ENCODE assay signal across 14 cellular contexts in genomic region chr17:78790552-78790951, GRCh38. TPM values are rescaled to one million over a fixed set of nuclear protein-coding genes. Genes with fewer than 3 reads are reported as not detected.
DNase-seq lines count a peak whose midpoint lies in the region; ATAC-seq and TF ChIP-seq lines count a peak whose summit lies in the region.
"Had no signal": no experiment of that assay in that cellular context is flagged by ENCODE, and none has a peak within 500 bp of the region (broad histone marks: within the 10 kb centered on the region; RNA-seq: fewer than 3 reads in every experiment).

No MANE protein-coding gene starts in this region.

- TF ChIP-seq CTCF in WERI-Rb-1 (IDR thresholded peaks at IDR 0.05; ENCODE audit: low read depth, low read length), result no peak
- TF ChIP-seq CTCF in gastrocnemius medialis (IDR thresholded peaks at IDR 0.05 in 4 of 5, conservative IDR thresholded peaks at IDR 0.05 in 1 of 5), result no peak

- DNase-seq in GM23248 (no peak), WERI-Rb-1 (no peak), gastrocnemius medialis (no peak), NCI-H1436 (lab: John Stamatoyannopoulos, UW) (no peak), cortex of kidney (lab: John Stamatoyannopoulos, UW) (no peak)
- DNase-seq: activated naive CD8-positive, alpha-beta T cell treated with anti-CD3 and anti-CD28 coated beads, Interleukin-2, amount 10 ng/mL, durations not matched to agents 7 days and 5 days; GF-D8; NCI-H226; PC-9; T-helper 2 cell had no signal

- H3K79me2 ChIP-seq in GM23248 (ENCODE audit: insufficient read depth), result no peaks in the 10 kb centered on the region

- no peak for TF ChIP-seq POLR2A in gastrocnemius medialis (IDR thresholded peaks at IDR 0.05)

- H2AFZ ChIP-seq in GM23248, result no peak overlapping the region
- H2AFZ ChIP-seq: PC-9 had no signal

- no peaks in the 10 kb centered on the region for H3K9me2 ChIP-seq in GM23248 (ENCODE audit: insufficient read depth)

- 81 to 86% methylated on average over 4 of the region's 4 CpGs for WGBS in GM23248 (ENCODE audit: low coverage in 1 of 2, low lambda C conversion rate in 2 of 2, missing lambda C conversion rate in 2 of 2), 2 experiments

- no peaks in the 10 kb centered on the region for H4K20me1 ChIP-seq in GM23248 (ENCODE audit: insufficient read depth)

- intact Hi-C loops in gastrocnemius medialis (cut with DNase I; ENCODE audit: low total_unique reads), result no loop called here

- peak overlapping the region; percentile 61 for H3K4me2 ChIP-seq in GM23248 (ENCODE audit: unreplicated experiment)
- H3K4me2 ChIP-seq: PC-9 had no signal

- peaks cover 25% of the 10 kb centered on the region for H3F3A ChIP-seq in GM23248 (ENCODE audit: insufficient read depth)

- H3K9ac ChIP-seq in GM23248, result peak overlapping the region; percentile 64

- in situ Hi-C loops in GM23248 (cut with MboI) (loop anchor here (10.0 kb wide), 1 partner anchor 56 kb away; no protein-coding TSS in a partner anchor), gastrocnemius medialis (cut with MboI; ENCODE audit: low sequenced_read_pairs in 4 of 4) (no loop called here)

- H3K4me3 ChIP-seq in GM23248 (no peak overlapping the region; the same call in 1 of the 2 replicates), WERI-Rb-1 (ENCODE audit: low read depth, low read length) (no peak overlapping the region), gastrocnemius medialis (no peak overlapping the region)
- H3K4me3 ChIP-seq: PC-9 had no signal

- H3K27me3 ChIP-seq in GM23248 (replicated peaks; ENCODE audit: insufficient read depth), result no peaks in the 10 kb centered on the region
- no peaks in the 10 kb centered on the region for H3K27me3 ChIP-seq in WERI-Rb-1 (ENCODE audit: insufficient read depth, low read depth, severe bottlenecking)
- H3K27me3 ChIP-seq in gastrocnemius medialis, result no peaks in the 10 kb centered on the region

- H3K4me1 ChIP-seq in GM23248 (ENCODE audit: insufficient read depth) (peaks cover 27% of the 10 kb centered on the region), gastrocnemius medialis (peaks cover 56 to 64% of the 10 kb centered on the region in 2 donors)

- H3K9me3 ChIP-seq in GM23248 (ENCODE audit: low read depth), result no peaks in the 10 kb centered on the region
- H3K9me3 ChIP-seq in WERI-Rb-1 (ENCODE audit: severe bottlenecking), result no peaks in the 10 kb centered on the region
- H3K9me3 ChIP-seq in gastrocnemius medialis, result no peaks in the 10 kb centered on the region

- peak; percentile 60 for ATAC-seq in esophagus mucosa
- ATAC-seq in gastrocnemius medialis, result no peak
- ATAC-seq in GM18867 (IDR thresholded peaks at IDR 0.05; ENCODE audit: unreplicated experiment), result no peak
- ATAC-seq in GM21381 (IDR thresholded peaks at IDR 0.05; ENCODE audit: unreplicated experiment), result no peak
- ATAC-seq: HCT116 had no signal

- H3K36me3 ChIP-seq in GM23248 (ENCODE audit: low read depth), result peaks cover 18% of the 10 kb centered on the region; the same call in 1 of the 2 replicates
- H3K36me3 ChIP-seq in WERI-Rb-1, result peaks cover 40% of the 10 kb centered on the region
- H3K36me3 ChIP-seq in gastrocnemius medialis, result peaks cover 0 to 4% of the 10 kb centered on the region in 2 donors

- peak overlapping the region; percentile 77 for H3K27ac ChIP-seq in GM23248
- 0 out of 2 replicates have a peak overlapping the region, but pooled peaks have one; percentile 68 for H3K27ac ChIP-seq in WERI-Rb-1
- peak overlapping the region in 3 of 4 donors; percentile 40 to 86 (median 44) for H3K27ac ChIP-seq in gastrocnemius medialis
- H3K27ac ChIP-seq: PC-9 had no signal

RNA-seq across cellular contexts. Expression of gene CYTH1, which starts 8.5 kb away (rescaled TPM):
- 10.4 and 16.8 TPM in 2 replicates for total RNA-seq in GM23248 (2014; rRNA removed; shearing (Covaris generic))
- 11.7 TPM in 2 replicates for polyA plus RNA-seq in GM23248 (2016; fragmentation: Nextera tagmentation; extraction: Ambion mirVana)
- total RNA-seq in esophagus mucosa, result 54.7 TPM
- total RNA-seq in gastrocnemius medialis, result 10 to 100 TPM; 24.7 to 43.7 (median 32.4) TPM

RNA-seq across cellular contexts. Expression of gene USP36, which starts 50.1 kb away (rescaled TPM):
- 30.2 and 35.5 TPM in 2 replicates for total RNA-seq in GM23248 (2014; rRNA removed; shearing (Covaris generic))
- polyA plus RNA-seq in GM23248 (2016; fragmentation: Nextera tagmentation; extraction: Ambion mirVana), result 19.9 and 22.3 TPM in 2 replicates
- total RNA-seq in esophagus mucosa, result 26.4 TPM
- 10 to 100 TPM; 15.2 to 21.1 (median 20.0) TPM for total RNA-seq in gastrocnemius medialis
